ENCODE assay signal across 1 cellular context in genomic region chr7:107168233-107169119, GRCh38.
TF ChIP-seq lines count a peak whose summit lies in the region.

HBP1 (plus strand) TSS chr7:107169003; CDS start chr7:107179894, 10,891 bp downstream.

TF ChIP-seq in HepG2, 621 proteins besides CTCF, POLR2A, EP300 and RAD21 (continued from another document and continues in another):
- no peak for TF ChIP-seq ZNF281 (CRISPR knock-in tag; IDR thresholded peaks at IDR 0.05; ENCODE audit: borderline replicate concordance)
- no peak for TF ChIP-seq ZBTB49 (CRISPR knock-in tag; IDR thresholded peaks at IDR 0.05; ENCODE audit: borderline replicate concordance)
- peak; percentile 72; the same call in 1 of the 2 replicates for TF ChIP-seq NCOR1 (IDR thresholded peaks at IDR 0.05; ENCODE audit: borderline replicate concordance, low read length)
- no peak for TF ChIP-seq MATR3 (CRISPR knock-in tag; IDR thresholded peaks at IDR 0.05)
- TF ChIP-seq MEIS1 (CRISPR knock-in tag; IDR thresholded peaks at IDR 0.05; ENCODE audit: borderline replicate concordance) = 0 out of 2 replicates have a peak, but pooled peaks have one; percentile 9
- 0 out of 2 replicates have a peak, but pooled peaks have one; percentile 41 for TF ChIP-seq ETV5 (CRISPR knock-in tag; IDR thresholded peaks at IDR 0.05; ENCODE audit: borderline replicate concordance)
- no peak for TF ChIP-seq ZNF224 (CRISPR knock-in tag; IDR thresholded peaks at IDR 0.05)
- no peak; the same call in 1 of the 2 replicates for TF ChIP-seq ZNF7 (CRISPR knock-in tag; IDR thresholded peaks at IDR 0.05)
- TF ChIP-seq ZFP62 (CRISPR knock-in tag; IDR thresholded peaks at IDR 0.05) = no peak
- no peak; the same call in 1 of the 2 replicates for TF ChIP-seq UBTF (CRISPR knock-in tag; IDR thresholded peaks at IDR 0.05)
- no peak for TF ChIP-seq SKIL (CRISPR knock-in tag; IDR thresholded peaks at IDR 0.05; ENCODE audit: borderline replicate concordance)
- peak; percentile 64; the same call in 1 of the 2 replicates for TF ChIP-seq POLR2AphosphoS5 (IDR thresholded peaks at IDR 0.05; ENCODE audit: low read depth, low read length)
- peak; percentile 100 for TF ChIP-seq FOXK1 (CRISPR knock-in tag; IDR thresholded peaks at IDR 0.05; ENCODE audit: borderline replicate concordance, low read depth)
- 0 out of 2 replicates have a peak, but pooled peaks have one; percentile 10 for TF ChIP-seq SP5 (CRISPR knock-in tag; IDR thresholded peaks at IDR 0.05; ENCODE audit: borderline replicate concordance, low read depth)
- TF ChIP-seq SCMH1 (CRISPR knock-in tag; IDR thresholded peaks at IDR 0.05; ENCODE audit: borderline replicate concordance) = no peak
- TF ChIP-seq ZNF713 (CRISPR knock-in tag; IDR thresholded peaks at IDR 0.05) = no peak
- TF ChIP-seq NFKB2 (CRISPR knock-in tag; IDR thresholded peaks at IDR 0.05; ENCODE audit: borderline replicate concordance) = no peak; the same call in 1 of the 2 replicates
- TF ChIP-seq PBX3 (CRISPR knock-in tag; IDR thresholded peaks at IDR 0.05; ENCODE audit: borderline replicate concordance) = peak; percentile 95; the same call in 1 of the 2 replicates
- TF ChIP-seq ZNF746 (CRISPR knock-in tag; IDR thresholded peaks at IDR 0.05) = peak; percentile 65
- no peak for TF ChIP-seq GPBP1L1 (CRISPR knock-in tag; IDR thresholded peaks at IDR 0.05)
- TF ChIP-seq ZNF678 (CRISPR knock-in tag; IDR thresholded peaks at IDR 0.05) = no peak
- 0 out of 2 replicates have a peak, but pooled peaks have one; percentile 35 for TF ChIP-seq ZNF414 (CRISPR knock-in tag; IDR thresholded peaks at IDR 0.05)
- TF ChIP-seq ZFY (CRISPR knock-in tag; IDR thresholded peaks at IDR 0.05) = peak; percentile 57
- no peak for TF ChIP-seq HHEX (CRISPR knock-in tag; IDR thresholded peaks at IDR 0.05)
- no peak for TF ChIP-seq HINFP (CRISPR knock-in tag; IDR thresholded peaks at IDR 0.05; ENCODE audit: low read depth)
- peak; percentile 41; the same call in 1 of the 2 replicates for TF ChIP-seq ZNF788 (CRISPR knock-in tag; IDR thresholded peaks at IDR 0.05; ENCODE audit: borderline replicate concordance)
- TF ChIP-seq ZC3H13 (CRISPR knock-in tag; IDR thresholded peaks at IDR 0.05) = no peak
- TF ChIP-seq ATF7 (IDR thresholded peaks at IDR 0.05) = no peak
- TF ChIP-seq ATF7 (CRISPR knock-in tag; IDR thresholded peaks at IDR 0.05) = no peak
- no peak for TF ChIP-seq ZBTB44 (CRISPR knock-in tag; IDR thresholded peaks at IDR 0.05)
- peak; percentile 7; the same call in 1 of the 2 replicates for TF ChIP-seq NFKBIZ (CRISPR knock-in tag; IDR thresholded peaks at IDR 0.05)
- TF ChIP-seq RCOR2 (CRISPR knock-in tag; IDR thresholded peaks at IDR 0.05) = no peak
- no peak; the same call in 1 of the 2 replicates for TF ChIP-seq SMAD1 (CRISPR knock-in tag; IDR thresholded peaks at IDR 0.05; ENCODE audit: borderline replicate concordance, low read depth)
- no peak for TF ChIP-seq ZNF720 (CRISPR knock-in tag; IDR thresholded peaks at IDR 0.05)
- TF ChIP-seq REPIN1 (CRISPR knock-in tag; IDR thresholded peaks at IDR 0.05; ENCODE audit: borderline replicate concordance, low read depth) = no peak
- TF ChIP-seq SMAD3 (CRISPR knock-in tag; IDR thresholded peaks at IDR 0.05) = no peak
- no peak for TF ChIP-seq STAG1 (CRISPR knock-in tag; IDR thresholded peaks at IDR 0.05)
- no peak for TF ChIP-seq ZBTB39 (CRISPR knock-in tag; IDR thresholded peaks at IDR 0.05)
